ENCODE assay signal across 2 cellular contexts in the genomic region with DNA sequence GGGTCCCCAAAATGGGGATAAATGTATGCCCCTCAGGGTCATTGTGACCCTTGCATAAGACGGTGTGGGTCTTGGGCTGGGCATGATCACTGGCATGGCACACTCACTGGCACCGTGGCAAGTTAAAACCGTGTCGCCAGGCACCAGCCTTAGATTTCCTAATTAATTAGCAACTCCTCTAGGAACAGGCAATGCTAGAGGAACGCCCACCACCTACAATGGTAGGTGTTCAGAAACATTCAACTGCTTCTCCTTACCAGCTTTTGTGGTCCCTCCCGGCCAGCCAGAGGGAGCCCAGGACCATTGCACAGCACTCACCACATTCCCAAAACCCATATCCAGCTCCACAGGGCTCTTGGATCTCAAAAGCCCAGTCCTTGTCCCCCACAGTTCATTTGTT.
TF ChIP-seq lines count a peak whose summit lies in the region.

No MANE protein-coding gene starts in this region.

TF ChIP-seq in SK-N-SH, 30 proteins besides CTCF, POLR2A, EP300 and RAD21 (continued from another document):
- TF ChIP-seq NRF1 (IDR thresholded peaks at IDR 0.05; ENCODE audit: low read depth, low read length) (no peak), YY1 (IDR thresholded peaks at IDR 0.05; ENCODE audit: low read depth) (no peak), RFX5 (IDR thresholded peaks at IDR 0.05; ENCODE audit: low read length) (no peak), FOXJ3 (CRISPR knock-in tag; IDR thresholded peaks at IDR 0.05) (no peak), GATA2 (CRISPR knock-in tag; IDR thresholded peaks at IDR 0.05) (no peak), ELF1 (IDR thresholded peaks at IDR 0.05) (no peak), FOXM1 (IDR thresholded peaks at IDR 0.05; ENCODE audit: low read depth) (no peak), POLR2AphosphoS5 (IDR thresholded peaks at IDR 0.05; ENCODE audit: low read depth, low read length) (no peak), FOSL2 (IDR thresholded peaks at IDR 0.05; ENCODE audit: borderline replicate concordance, low read depth) (no peak), TAF1 (IDR thresholded peaks at IDR 0.05; ENCODE audit: borderline replicate concordance, low read depth, low read length) (no peak), SIN3A (IDR thresholded peaks at IDR 0.05; ENCODE audit: borderline replicate concordance, low read depth, low read length) (no peak), TEAD4 (IDR thresholded peaks at IDR 0.05; ENCODE audit: borderline replicate concordance, insufficient read depth) (no peak), RCOR1 (IDR thresholded peaks at IDR 0.05; ENCODE audit: low read length) (no peak)
- TF ChIP-seq, protein P1, sequence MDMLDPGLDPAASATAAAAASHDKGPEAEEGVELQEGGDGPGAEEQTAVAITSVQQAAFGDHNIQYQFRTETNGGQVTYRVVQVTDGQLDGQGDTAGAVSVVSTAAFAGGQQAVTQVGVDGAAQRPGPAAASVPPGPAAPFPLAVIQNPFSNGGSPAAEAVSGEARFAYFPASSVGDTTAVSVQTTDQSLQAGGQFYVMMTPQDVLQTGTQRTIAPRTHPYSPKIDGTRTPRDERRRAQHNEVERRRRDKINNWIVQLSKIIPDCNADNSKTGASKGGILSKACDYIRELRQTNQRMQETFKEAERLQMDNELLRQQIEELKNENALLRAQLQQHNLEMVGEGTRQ (IDR thresholded peaks at IDR 0.05; ENCODE audit: borderline replicate concordance, low read depth, low read length) = no peak
- TF ChIP-seq, protein P2, sequence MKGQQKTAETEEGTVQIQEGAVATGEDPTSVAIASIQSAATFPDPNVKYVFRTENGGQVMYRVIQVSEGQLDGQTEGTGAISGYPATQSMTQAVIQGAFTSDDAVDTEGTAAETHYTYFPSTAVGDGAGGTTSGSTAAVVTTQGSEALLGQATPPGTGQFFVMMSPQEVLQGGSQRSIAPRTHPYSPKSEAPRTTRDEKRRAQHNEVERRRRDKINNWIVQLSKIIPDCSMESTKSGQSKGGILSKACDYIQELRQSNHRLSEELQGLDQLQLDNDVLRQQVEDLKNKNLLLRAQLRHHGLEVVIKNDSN (IDR thresholded peaks at IDR 0.05; ENCODE audit: borderline replicate concordance, low read depth) = no peak
- TF ChIP-seq, protein P3, sequence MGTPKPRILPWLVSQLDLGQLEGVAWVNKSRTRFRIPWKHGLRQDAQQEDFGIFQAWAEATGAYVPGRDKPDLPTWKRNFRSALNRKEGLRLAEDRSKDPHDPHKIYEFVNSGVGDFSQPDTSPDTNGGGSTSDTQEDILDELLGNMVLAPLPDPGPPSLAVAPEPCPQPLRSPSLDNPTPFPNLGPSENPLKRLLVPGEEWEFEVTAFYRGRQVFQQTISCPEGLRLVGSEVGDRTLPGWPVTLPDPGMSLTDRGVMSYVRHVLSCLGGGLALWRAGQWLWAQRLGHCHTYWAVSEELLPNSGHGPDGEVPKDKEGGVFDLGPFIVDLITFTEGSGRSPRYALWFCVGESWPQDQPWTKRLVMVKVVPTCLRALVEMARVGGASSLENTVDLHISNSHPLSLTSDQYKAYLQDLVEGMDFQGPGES (IDR thresholded peaks at IDR 0.05; ENCODE audit: low read depth, low read length) = no peak

TF ChIP-seq in SK-N-SH treated with all-trans-retinoic acid at 6 μM for 48 hours, 23 proteins besides CTCF, POLR2A, EP300 and RAD21 (continued from another document):
- TF ChIP-seq ESRRG (CRISPR knock-in tag; IDR thresholded peaks at IDR 0.05) (no peak), ZC3H10 (CRISPR knock-in tag; IDR thresholded peaks at IDR 0.05) (no peak), OSR1 (CRISPR knock-in tag; IDR thresholded peaks at IDR 0.05) (no peak), ZNF8 (CRISPR knock-in tag; IDR thresholded peaks at IDR 0.05) (no peak), ZFP3 (CRISPR knock-in tag; IDR thresholded peaks at IDR 0.05) (no peak), ZNF70 (CRISPR knock-in tag; IDR thresholded peaks at IDR 0.05) (no peak), RARB (CRISPR knock-in tag; IDR thresholded peaks at IDR 0.05) (no peak), ISL1 (CRISPR knock-in tag; IDR thresholded peaks at IDR 0.05) (no peak), ARNTL (CRISPR knock-in tag; IDR thresholded peaks at IDR 0.05; ENCODE audit: borderline replicate concordance, low read depth) (no peak), PPARA (CRISPR knock-in tag; IDR thresholded peaks at IDR 0.05; ENCODE audit: borderline replicate concordance) (no peak), TOX (CRISPR knock-in tag; IDR thresholded peaks at IDR 0.05; ENCODE audit: borderline replicate concordance) (no peak), CSDC2 (CRISPR knock-in tag; IDR thresholded peaks at IDR 0.05) (no peak), ZNF565 (CRISPR knock-in tag; conservative IDR thresholded peaks at IDR 0.05; ENCODE audit: low read depth) (no peak)
- TF ChIP-seq, protein P4, sequence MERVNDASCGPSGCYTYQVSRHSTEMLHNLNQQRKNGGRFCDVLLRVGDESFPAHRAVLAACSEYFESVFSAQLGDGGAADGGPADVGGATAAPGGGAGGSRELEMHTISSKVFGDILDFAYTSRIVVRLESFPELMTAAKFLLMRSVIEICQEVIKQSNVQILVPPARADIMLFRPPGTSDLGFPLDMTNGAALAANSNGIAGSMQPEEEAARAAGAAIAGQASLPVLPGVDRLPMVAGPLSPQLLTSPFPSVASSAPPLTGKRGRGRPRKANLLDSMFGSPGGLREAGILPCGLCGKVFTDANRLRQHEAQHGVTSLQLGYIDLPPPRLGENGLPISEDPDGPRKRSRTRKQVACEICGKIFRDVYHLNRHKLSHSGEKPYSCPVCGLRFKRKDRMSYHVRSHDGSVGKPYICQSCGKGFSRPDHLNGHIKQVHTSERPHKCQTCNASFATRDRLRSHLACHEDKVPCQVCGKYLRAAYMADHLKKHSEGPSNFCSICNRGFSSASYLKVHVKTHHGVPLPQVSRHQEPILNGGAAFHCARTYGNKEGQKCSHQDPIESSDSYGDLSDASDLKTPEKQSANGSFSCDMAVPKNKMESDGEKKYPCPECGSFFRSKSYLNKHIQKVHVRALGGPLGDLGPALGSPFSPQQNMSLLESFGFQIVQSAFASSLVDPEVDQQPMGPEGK (CRISPR knock-in tag; IDR thresholded peaks at IDR 0.05; ENCODE audit: borderline replicate concordance) = no peak
- TF ChIP-seq, protein P5, sequence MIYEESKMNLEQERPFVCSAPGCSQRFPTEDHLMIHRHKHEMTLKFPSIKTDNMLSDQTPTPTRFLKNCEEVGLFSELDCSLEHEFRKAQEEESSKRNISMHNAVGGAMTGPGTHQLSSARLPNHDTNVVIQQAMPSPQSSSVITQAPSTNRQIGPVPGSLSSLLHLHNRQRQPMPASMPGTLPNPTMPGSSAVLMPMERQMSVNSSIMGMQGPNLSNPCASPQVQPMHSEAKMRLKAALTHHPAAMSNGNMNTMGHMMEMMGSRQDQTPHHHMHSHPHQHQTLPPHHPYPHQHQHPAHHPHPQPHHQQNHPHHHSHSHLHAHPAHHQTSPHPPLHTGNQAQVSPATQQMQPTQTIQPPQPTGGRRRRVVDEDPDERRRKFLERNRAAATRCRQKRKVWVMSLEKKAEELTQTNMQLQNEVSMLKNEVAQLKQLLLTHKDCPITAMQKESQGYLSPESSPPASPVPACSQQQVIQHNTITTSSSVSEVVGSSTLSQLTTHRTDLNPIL (CRISPR knock-in tag; IDR thresholded peaks at IDR 0.05; ENCODE audit: low read depth) = no peak
- TF ChIP-seq, protein P6, sequence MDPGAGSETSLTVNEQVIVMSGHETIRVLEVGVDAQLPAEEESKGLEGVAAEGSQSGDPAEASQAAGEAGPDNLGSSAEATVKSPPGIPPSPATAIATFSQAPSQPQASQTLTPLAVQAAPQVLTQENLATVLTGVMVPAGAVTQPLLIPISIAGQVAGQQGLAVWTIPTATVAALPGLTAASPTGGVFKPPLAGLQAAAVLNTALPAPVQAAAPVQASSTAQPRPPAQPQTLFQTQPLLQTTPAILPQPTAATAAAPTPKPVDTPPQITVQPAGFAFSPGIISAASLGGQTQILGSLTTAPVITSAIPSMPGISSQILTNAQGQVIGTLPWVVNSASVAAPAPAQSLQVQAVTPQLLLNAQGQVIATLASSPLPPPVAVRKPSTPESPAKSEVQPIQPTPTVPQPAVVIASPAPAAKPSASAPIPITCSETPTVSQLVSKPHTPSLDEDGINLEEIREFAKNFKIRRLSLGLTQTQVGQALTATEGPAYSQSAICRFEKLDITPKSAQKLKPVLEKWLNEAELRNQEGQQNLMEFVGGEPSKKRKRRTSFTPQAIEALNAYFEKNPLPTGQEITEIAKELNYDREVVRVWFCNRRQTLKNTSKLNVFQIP (CRISPR knock-in tag; IDR thresholded peaks at IDR 0.05; ENCODE audit: borderline replicate concordance, low read depth) = no peak
- TF ChIP-seq, protein P7, sequence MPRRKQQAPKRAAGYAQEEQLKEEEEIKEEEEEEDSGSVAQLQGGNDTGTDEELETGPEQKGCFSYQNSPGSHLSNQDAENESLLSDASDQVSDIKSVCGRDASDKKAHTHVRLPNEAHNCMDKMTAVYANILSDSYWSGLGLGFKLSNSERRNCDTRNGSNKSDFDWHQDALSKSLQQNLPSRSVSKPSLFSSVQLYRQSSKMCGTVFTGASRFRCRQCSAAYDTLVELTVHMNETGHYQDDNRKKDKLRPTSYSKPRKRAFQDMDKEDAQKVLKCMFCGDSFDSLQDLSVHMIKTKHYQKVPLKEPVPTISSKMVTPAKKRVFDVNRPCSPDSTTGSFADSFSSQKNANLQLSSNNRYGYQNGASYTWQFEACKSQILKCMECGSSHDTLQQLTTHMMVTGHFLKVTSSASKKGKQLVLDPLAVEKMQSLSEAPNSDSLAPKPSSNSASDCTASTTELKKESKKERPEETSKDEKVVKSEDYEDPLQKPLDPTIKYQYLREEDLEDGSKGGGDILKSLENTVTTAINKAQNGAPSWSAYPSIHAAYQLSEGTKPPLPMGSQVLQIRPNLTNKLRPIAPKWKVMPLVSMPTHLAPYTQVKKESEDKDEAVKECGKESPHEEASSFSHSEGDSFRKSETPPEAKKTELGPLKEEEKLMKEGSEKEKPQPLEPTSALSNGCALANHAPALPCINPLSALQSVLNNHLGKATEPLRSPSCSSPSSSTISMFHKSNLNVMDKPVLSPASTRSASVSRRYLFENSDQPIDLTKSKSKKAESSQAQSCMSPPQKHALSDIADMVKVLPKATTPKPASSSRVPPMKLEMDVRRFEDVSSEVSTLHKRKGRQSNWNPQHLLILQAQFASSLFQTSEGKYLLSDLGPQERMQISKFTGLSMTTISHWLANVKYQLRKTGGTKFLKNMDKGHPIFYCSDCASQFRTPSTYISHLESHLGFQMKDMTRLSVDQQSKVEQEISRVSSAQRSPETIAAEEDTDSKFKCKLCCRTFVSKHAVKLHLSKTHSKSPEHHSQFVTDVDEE (CRISPR knock-in tag; IDR thresholded peaks at IDR 0.05) = no peak
